In genomic region chr17:17701112-17701511, GRCh38 we compare ENCODE assay signal across 1 cellular context.
TF ChIP-seq lines count a peak whose summit lies in the region.

No MANE protein-coding gene starts in this region.

TF ChIP-seq in GM23338, 12 proteins besides CTCF, POLR2A, EP300 and RAD21 (continued from another document):
- TF ChIP-seq REST (IDR thresholded peaks at IDR 0.05; ENCODE audit: unreplicated experiment), result no peak
